8 cellular contexts compared by ENCODE assay signal in genomic region chr7:100875356-100875751, GRCh38. TPM values are rescaled to one million over a fixed set of nuclear protein-coding genes. Genes with fewer than 3 reads are reported as not detected.
DNase-seq lines count a peak whose midpoint lies in the region; ATAC-seq, FAIRE-seq and TF ChIP-seq lines count a peak whose summit lies in the region.

No MANE protein-coding gene starts in this region.

- H3K27me3 ChIP-seq in RWPE2 (ENCODE audit: insufficient read depth, poor library complexity, severe bottlenecking) (no peaks in the 10 kb centered on the region), ectodermal cell (ENCODE audit: control insufficient read depth, insufficient read depth, low read length, poor library complexity, severe bottlenecking) (no peaks in the 10 kb centered on the region), mononuclear cell (ENCODE audit: insufficient read depth, low read length) (no peaks in the 10 kb centered on the region), vagina (no peaks in the 10 kb centered on the region)

- intact Hi-C loops in vagina (cut with DNase I) = no loop called here

- TF ChIP-seq POLR2A in vagina (IDR thresholded peaks at IDR 0.05) (no peak), H54 (IDR thresholded peaks at IDR 0.05; ENCODE audit: low read depth, low read length) (no peak)

- H3K27me3 Mint-ChIP-seq in activated T-cell treated with anti-CD3 and anti-CD28 coated beads, Interleukin-2, amount 50 U/mL, for 24 hours = no peaks in the 10 kb centered on the region

- H3K36me3 ChIP-seq in RWPE2 (ENCODE audit: low read depth) (peaks cover 81% of the 10 kb centered on the region), ectodermal cell (ENCODE audit: control insufficient read depth, insufficient read depth, low read length) (peaks cover 18% of the 10 kb centered on the region), vagina (peaks cover 0 to 29% of the 10 kb centered on the region in 2 donors)

- H3K4me1 Mint-ChIP-seq in activated T-cell treated with anti-CD3 and anti-CD28 coated beads, Interleukin-2, amount 50 U/mL, for 24 hours (ENCODE audit: low read depth) = peaks cover 60% of the 10 kb centered on the region

- peak overlapping the region; percentile 100 for H3K4me3 Mint-ChIP-seq in activated T-cell treated with anti-CD3 and anti-CD28 coated beads, Interleukin-2, amount 50 U/mL, for 24 hours

- H3K4me1 ChIP-seq in RWPE2 (ENCODE audit: insufficient read depth, poor library complexity, severe bottlenecking) (peaks cover 9% of the 10 kb centered on the region), ectodermal cell (ENCODE audit: control insufficient read depth, insufficient read depth, low read length) (peaks cover 10% of the 10 kb centered on the region), mononuclear cell (ENCODE audit: insufficient read depth, low read length) (peaks cover 28% of the 10 kb centered on the region), vagina (peaks cover 42% of the 10 kb centered on the region)

- H3K27ac Mint-ChIP-seq in activated T-cell treated with anti-CD3 and anti-CD28 coated beads, Interleukin-2, amount 50 U/mL, for 24 hours = peak overlapping the region; percentile 99

- no peak for TF ChIP-seq CTCF in RWPE2 (IDR thresholded peaks at IDR 0.05; ENCODE audit: poor library complexity, severe bottlenecking)
- TF ChIP-seq CTCF in vagina (IDR thresholded peaks at IDR 0.05) = no peak

- no peak for FAIRE-seq in H54 (lab: Jason Lieb, UNC)

- H3K9me3 ChIP-seq in RWPE2 (ENCODE audit: severe bottlenecking) (no peaks in the 10 kb centered on the region), ectodermal cell (ENCODE audit: control insufficient read depth, low read length) (no peaks in the 10 kb centered on the region), mononuclear cell (ENCODE audit: low read depth, low read length) (no peaks in the 10 kb centered on the region), vagina (no peaks in the 10 kb centered on the region)

- WGBS in ectodermal cell, 2 experiments = 0 to 1% methylated on average over 39 of the region's 39 CpGs

- H3K27ac ChIP-seq in RWPE2 (ENCODE audit: poor library complexity, severe bottlenecking) (peak overlapping the region; percentile 71), ectodermal cell (ENCODE audit: insufficient read depth, low read depth, low read length, poor library complexity, severe bottlenecking) (peak overlapping the region; percentile 94), vagina (peak overlapping the region; percentile 77)

- H3K36me3 Mint-ChIP-seq in activated T-cell treated with anti-CD3 and anti-CD28 coated beads, Interleukin-2, amount 50 U/mL, for 24 hours (ENCODE audit: low read depth) = peaks cover 96% of the 10 kb centered on the region

- no peaks in the 10 kb centered on the region for H3K9me3 Mint-ChIP-seq in activated T-cell treated with anti-CD3 and anti-CD28 coated beads, Interleukin-2, amount 50 U/mL, for 24 hours

- no peak for DNase-seq in activated T-cell treated with anti-CD3 and anti-CD28 coated beads, Interleukin-2, amount 50 U/mL, for 24 hours
- no peak for DNase-seq in activated T-cell treated with anti-CD3 and anti-CD28 coated beads for 4 hours
- no peak for DNase-seq in RWPE2 (ENCODE audit: low spot score)
- no peak for DNase-seq in vagina (ENCODE audit: extremely low spot score in 2 of 2)
- DNase-seq in H54 (ENCODE audit: insufficient read length, low spot score) = no peak

- H3K4me3 ChIP-seq in RWPE2 (ENCODE audit: severe bottlenecking) = peak overlapping the region; percentile 76
- peak overlapping the region; percentile 97 for H3K4me3 ChIP-seq in ectodermal cell (ENCODE audit: insufficient read depth, low read depth, low read length)
- peak overlapping the region; percentile 63 for H3K4me3 ChIP-seq in mononuclear cell (ENCODE audit: low read length)
- H3K4me3 ChIP-seq in vagina = peak overlapping the region; percentile 85 to 93

- ATAC-seq in HG02938 (IDR thresholded peaks at IDR 0.05; ENCODE audit: unreplicated experiment) (peak; percentile 27), RWPE2 (ENCODE audit: low read depth) (peak; percentile 19)

RNA-seq across cellular contexts. Expression of gene SRRT, which starts 0.5 kb away (rescaled TPM):
- 216 TPM for polyA plus RNA-seq in ectodermal cell (2013, experiment 1 of 4)
- polyA plus RNA-seq in ectodermal cell (2013, experiment 2 of 4) = 222 TPM
- 173 TPM for polyA plus RNA-seq in ectodermal cell (2013, experiment 3 of 4)
- 166 TPM for polyA plus RNA-seq in ectodermal cell (2013, experiment 4 of 4)
- total RNA-seq in mononuclear cell = 51.4 TPM
- total RNA-seq in vagina = 96.5 TPM

RNA-seq across cellular contexts. Expression of gene TRIP6, which starts 8.2 kb away (rescaled TPM):
- 66.3 TPM for polyA plus RNA-seq in ectodermal cell (2013, experiment 1 of 4)
- polyA plus RNA-seq in ectodermal cell (2013, experiment 2 of 4) = 57.5 TPM
- polyA plus RNA-seq in ectodermal cell (2013, experiment 3 of 4) = 56.4 TPM
- 57.8 TPM for polyA plus RNA-seq in ectodermal cell (2013, experiment 4 of 4)
- total RNA-seq in mononuclear cell (2.2 TPM), vagina (52.1 TPM)

RNA-seq across cellular contexts. Expression of gene UFSP1, which starts 14.2 kb away (rescaled TPM):
- polyA plus RNA-seq in ectodermal cell (2013, experiment 1 of 4) = 0.72 TPM
- polyA plus RNA-seq in ectodermal cell (2013, experiment 2 of 4) = 1.5 TPM
- 1.9 TPM for polyA plus RNA-seq in ectodermal cell (2013, experiment 3 of 4)
- 1.7 TPM for polyA plus RNA-seq in ectodermal cell (2013, experiment 4 of 4)
- 1.5 TPM for total RNA-seq in mononuclear cell
- total RNA-seq in vagina = 3.4 TPM

RNA-seq across cellular contexts. Expression of gene ACHE, which starts 20.3 kb away (rescaled TPM):
- 1.6 TPM for polyA plus RNA-seq in ectodermal cell (2013, experiment 1 of 4)
- 2.1 TPM for polyA plus RNA-seq in ectodermal cell (2013, experiment 2 of 4)
- 1.4 TPM for polyA plus RNA-seq in ectodermal cell (2013, experiment 3 of 4)
- polyA plus RNA-seq in ectodermal cell (2013, experiment 4 of 4) = 1.7 TPM
- total RNA-seq in mononuclear cell = 0.21 TPM
- total RNA-seq in vagina = 9.3 TPM

RNA-seq across cellular contexts. Expression of gene SLC12A9, which starts 22.8 kb away (rescaled TPM):
- 25.9 TPM for polyA plus RNA-seq in ectodermal cell (2013, experiment 1 of 4)
- polyA plus RNA-seq in ectodermal cell (2013, experiment 2 of 4) = 26.2 TPM
- polyA plus RNA-seq in ectodermal cell (2013, experiment 3 of 4) = 21.4 TPM
- polyA plus RNA-seq in ectodermal cell (2013, experiment 4 of 4) = 19.9 TPM
- total RNA-seq in mononuclear cell (22.6 TPM), vagina (15.7 TPM)

Comparison
In these comparisons a context has a peak if more than half of its experiments do, and no peak if none do; other contexts are left out.
1. RNA of gene TRIP6, which starts 8.2 kb away (total RNA-seq): 52.1 TPM in vagina (single experiment); 2.2 TPM in mononuclear cell (single experiment); every median in the first group is over 10 times any median in the second.
2. Peak in every context shown above with its lines, with median percentiles within 50 percentile points of each other: H3K27ac ChIP-seq and H3K4me3 ChIP-seq.